In genomic region chr3:58102371-58102750, GRCh38 we compare ENCODE assay signal across 3 cellular contexts.
A peak's percentile ranks its signal among the peaks of the same experiment; 100 is the strongest.
TF ChIP-seq lines count a peak whose summit lies in the region.

No MANE protein-coding gene starts in this region.

TF ChIP-seq in A549, 52 proteins besides CTCF, POLR2A, EP300 and RAD21 (continued from another document):
- TF ChIP-seq, protein P1, sequence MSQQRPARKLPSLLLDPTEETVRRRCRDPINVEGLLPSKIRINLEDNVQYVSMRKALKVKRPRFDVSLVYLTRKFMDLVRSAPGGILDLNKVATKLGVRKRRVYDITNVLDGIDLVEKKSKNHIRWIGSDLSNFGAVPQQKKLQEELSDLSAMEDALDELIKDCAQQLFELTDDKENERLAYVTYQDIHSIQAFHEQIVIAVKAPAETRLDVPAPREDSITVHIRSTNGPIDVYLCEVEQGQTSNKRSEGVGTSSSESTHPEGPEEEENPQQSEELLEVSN (IDR thresholded peaks at IDR 0.05; ENCODE audit: borderline replicate concordance, low read depth): no peak
- TF ChIP-seq KDM1A (IDR thresholded peaks at IDR 0.05; ENCODE audit: low read depth) (no peak), RNF2 (IDR thresholded peaks at IDR 0.05; ENCODE audit: borderline replicate concordance, low read depth) (no peak), CEBPB (IDR thresholded peaks at IDR 0.05) (no peak), FOSL2 (IDR thresholded peaks at IDR 0.05) (no peak), FOSL2 (CRISPR knock-in tag; IDR thresholded peaks at IDR 0.05) (no peak), HDAC2 (IDR thresholded peaks at IDR 0.05) (no peak), HOXB5 (CRISPR knock-in tag; IDR thresholded peaks at IDR 0.05) (no peak), TP53 (CRISPR knock-in tag; IDR thresholded peaks at IDR 0.05) (no peak), MYC (IDR thresholded peaks at IDR 0.05; ENCODE audit: borderline replicate concordance, low read length) (no peak), REST (IDR thresholded peaks at IDR 0.05) (no peak)

TF ChIP-seq in GM12878, 131 proteins besides CTCF, POLR2A, EP300 and RAD21:
- TF ChIP-seq CEBPZ (IDR thresholded peaks at IDR 0.05; ENCODE audit: low read depth, low read length) (no peak), MLLT1 (IDR thresholded peaks at IDR 0.05) (0 out of 2 replicates have a peak, but pooled peaks have one; percentile 38)

TF ChIP-seq in HepG2, 621 proteins besides CTCF, POLR2A, EP300 and RAD21 (continued from another document):
- 0 out of 2 replicates have a peak, but pooled peaks have one; percentile 13 for TF ChIP-seq NKX3-1 (CRISPR knock-in tag; IDR thresholded peaks at IDR 0.05)
- TF ChIP-seq ZNF772 (CRISPR knock-in tag; IDR thresholded peaks at IDR 0.05): 0 out of 2 replicates have a peak, but pooled peaks have one; percentile 19
- TF ChIP-seq, protein P2, sequence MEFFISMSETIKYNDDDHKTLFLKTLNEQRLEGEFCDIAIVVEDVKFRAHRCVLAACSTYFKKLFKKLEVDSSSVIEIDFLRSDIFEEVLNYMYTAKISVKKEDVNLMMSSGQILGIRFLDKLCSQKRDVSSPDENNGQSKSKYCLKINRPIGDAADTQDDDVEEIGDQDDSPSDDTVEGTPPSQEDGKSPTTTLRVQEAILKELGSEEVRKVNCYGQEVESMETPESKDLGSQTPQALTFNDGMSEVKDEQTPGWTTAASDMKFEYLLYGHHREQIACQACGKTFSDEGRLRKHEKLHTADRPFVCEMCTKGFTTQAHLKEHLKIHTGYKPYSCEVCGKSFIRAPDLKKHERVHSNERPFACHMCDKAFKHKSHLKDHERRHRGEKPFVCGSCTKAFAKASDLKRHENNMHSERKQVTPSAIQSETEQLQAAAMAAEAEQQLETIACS (CRISPR knock-in tag; IDR thresholded peaks at IDR 0.05): no peak
- TF ChIP-seq, protein P3, sequence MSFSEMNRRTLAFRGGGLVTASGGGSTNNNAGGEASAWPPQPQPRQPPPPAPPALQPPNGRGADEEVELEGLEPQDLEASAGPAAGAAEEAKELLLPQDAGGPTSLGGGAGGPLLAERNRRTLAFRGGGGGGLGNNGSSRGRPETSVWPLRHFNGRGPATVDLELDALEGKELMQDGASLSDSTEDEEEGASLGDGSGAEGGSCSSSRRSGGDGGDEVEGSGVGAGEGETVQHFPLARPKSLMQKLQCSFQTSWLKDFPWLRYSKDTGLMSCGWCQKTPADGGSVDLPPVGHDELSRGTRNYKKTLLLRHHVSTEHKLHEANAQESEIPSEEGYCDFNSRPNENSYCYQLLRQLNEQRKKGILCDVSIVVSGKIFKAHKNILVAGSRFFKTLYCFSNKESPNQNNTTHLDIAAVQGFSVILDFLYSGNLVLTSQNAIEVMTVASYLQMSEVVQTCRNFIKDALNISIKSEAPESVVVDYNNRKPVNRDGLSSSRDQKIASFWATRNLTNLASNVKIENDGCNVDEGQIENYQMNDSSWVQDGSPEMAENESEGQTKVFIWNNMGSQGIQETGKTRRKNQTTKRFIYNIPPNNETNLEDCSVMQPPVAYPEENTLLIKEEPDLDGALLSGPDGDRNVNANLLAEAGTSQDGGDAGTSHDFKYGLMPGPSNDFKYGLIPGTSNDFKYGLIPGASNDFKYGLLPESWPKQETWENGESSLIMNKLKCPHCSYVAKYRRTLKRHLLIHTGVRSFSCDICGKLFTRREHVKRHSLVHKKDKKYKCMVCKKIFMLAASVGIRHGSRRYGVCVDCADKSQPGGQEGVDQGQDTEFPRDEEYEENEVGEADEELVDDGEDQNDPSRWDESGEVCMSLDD (CRISPR knock-in tag; IDR thresholded peaks at IDR 0.05; ENCODE audit: borderline replicate concordance): 0 out of 2 replicates have a peak, but pooled peaks have one; percentile 11
- no peak for TF ChIP-seq TOE1 (CRISPR knock-in tag; IDR thresholded peaks at IDR 0.05)
- TF ChIP-seq, protein P4, sequence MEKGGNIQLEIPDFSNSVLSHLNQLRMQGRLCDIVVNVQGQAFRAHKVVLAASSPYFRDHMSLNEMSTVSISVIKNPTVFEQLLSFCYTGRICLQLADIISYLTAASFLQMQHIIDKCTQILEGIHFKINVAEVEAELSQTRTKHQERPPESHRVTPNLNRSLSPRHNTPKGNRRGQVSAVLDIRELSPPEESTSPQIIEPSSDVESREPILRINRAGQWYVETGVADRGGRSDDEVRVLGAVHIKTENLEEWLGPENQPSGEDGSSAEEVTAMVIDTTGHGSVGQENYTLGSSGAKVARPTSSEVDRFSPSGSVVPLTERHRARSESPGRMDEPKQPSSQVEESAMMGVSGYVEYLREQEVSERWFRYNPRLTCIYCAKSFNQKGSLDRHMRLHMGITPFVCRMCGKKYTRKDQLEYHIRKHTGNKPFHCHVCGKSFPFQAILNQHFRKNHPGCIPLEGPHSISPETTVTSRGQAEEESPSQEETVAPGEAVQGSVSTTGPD (CRISPR knock-in tag; IDR thresholded peaks at IDR 0.05): 0 out of 2 replicates have a peak, but pooled peaks have one; percentile 18
- TF ChIP-seq ZNF460 (CRISPR knock-in tag; IDR thresholded peaks at IDR 0.05; ENCODE audit: borderline replicate concordance): no peak
- TF ChIP-seq SRF (IDR thresholded peaks at IDR 0.05; ENCODE audit: low read depth, low read length): peak; percentile 71; the same call in 1 of the 2 replicates
- TF ChIP-seq ESRRA (CRISPR knock-in tag; IDR thresholded peaks at IDR 0.05; ENCODE audit: low read depth): 0 out of 2 replicates have a peak, but pooled peaks have one; percentile 9
- no peak for TF ChIP-seq ZNF75D (CRISPR knock-in tag; IDR thresholded peaks at IDR 0.05; ENCODE audit: borderline replicate concordance)
- 0 out of 2 replicates have a peak, but pooled peaks have one; percentile 28 for TF ChIP-seq CREB3 (CRISPR knock-in tag; IDR thresholded peaks at IDR 0.05)
- TF ChIP-seq, protein P5, sequence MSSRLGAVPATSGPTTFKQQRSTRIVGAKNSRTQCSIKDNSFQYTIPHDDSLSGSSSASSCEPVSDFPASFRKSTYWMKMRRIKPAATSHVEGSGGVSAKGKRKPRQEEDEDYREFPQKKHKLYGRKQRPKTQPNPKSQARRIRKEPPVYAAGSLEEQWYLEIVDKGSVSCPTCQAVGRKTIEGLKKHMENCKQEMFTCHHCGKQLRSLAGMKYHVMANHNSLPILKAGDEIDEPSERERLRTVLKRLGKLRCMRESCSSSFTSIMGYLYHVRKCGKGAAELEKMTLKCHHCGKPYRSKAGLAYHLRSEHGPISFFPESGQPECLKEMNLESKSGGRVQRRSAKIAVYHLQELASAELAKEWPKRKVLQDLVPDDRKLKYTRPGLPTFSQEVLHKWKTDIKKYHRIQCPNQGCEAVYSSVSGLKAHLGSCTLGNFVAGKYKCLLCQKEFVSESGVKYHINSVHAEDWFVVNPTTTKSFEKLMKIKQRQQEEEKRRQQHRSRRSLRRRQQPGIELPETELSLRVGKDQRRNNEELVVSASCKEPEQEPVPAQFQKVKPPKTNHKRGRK (CRISPR knock-in tag; IDR thresholded peaks at IDR 0.05): no peak
- TF ChIP-seq YEATS4 (CRISPR knock-in tag; IDR thresholded peaks at IDR 0.05; ENCODE audit: borderline replicate concordance): peak; percentile 32; the same call in 1 of the 2 replicates
- peak; percentile 24; the same call in 1 of the 2 replicates for TF ChIP-seq RBFOX2 (IDR thresholded peaks at IDR 0.05; ENCODE audit: low read depth, low read length)
- peak; percentile 7 for TF ChIP-seq ASH2L (IDR thresholded peaks at IDR 0.05; ENCODE audit: insufficient read length, low read depth, low read length)
- TF ChIP-seq, protein P6, sequence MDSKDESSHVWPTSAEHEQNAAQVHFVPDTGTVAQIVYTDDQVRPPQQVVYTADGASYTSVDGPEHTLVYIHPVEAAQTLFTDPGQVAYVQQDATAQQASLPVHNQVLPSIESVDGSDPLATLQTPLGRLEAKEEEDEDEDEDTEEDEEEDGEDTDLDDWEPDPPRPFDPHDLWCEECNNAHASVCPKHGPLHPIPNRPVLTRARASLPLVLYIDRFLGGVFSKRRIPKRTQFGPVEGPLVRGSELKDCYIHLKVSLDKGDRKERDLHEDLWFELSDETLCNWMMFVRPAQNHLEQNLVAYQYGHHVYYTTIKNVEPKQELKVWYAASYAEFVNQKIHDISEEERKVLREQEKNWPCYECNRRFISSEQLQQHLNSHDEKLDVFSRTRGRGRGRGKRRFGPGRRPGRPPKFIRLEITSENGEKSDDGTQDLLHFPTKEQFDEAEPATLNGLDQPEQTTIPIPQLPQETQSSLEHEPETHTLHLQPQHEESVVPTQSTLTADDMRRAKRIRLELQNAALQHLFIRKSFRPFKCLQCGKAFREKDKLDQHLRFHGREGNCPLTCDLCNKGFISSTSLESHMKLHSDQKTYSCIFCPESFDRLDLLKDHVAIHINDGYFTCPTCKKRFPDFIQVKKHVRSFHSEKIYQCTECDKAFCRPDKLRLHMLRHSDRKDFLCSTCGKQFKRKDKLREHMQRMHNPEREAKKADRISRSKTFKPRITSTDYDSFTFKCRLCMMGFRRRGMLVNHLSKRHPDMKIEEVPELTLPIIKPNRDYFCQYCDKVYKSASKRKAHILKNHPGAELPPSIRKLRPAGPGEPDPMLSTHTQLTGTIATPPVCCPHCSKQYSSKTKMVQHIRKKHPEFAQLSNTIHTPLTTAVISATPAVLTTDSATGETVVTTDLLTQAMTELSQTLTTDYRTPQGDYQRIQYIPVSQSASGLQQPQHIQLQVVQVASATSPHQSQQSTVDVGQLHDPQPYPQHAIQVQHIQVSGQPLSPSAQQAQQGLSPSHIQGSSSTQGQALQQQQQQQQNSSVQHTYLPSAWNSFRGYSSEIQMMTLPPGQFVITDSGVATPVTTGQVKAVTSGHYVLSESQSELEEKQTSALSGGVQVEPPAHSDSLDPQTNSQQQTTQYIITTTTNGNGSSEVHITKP (CRISPR knock-in tag; IDR thresholded peaks at IDR 0.05; ENCODE audit: low read depth): peak; percentile 45; the same call in 1 of the 2 replicates
